Comparison of ENCODE assay signal across 22 cellular contexts in genomic region chr13:34767778-34768177, GRCh38.
"Had no signal": no experiment of that assay in that cellular context is flagged by ENCODE, and none has a peak within 500 bp of the region (broad histone marks: within the 10 kb centered on the region; RNA-seq: fewer than 3 reads in every experiment).

No MANE protein-coding gene starts in this region.

- H3K4me1 Mint-ChIP-seq: activated CD8-positive, alpha-beta memory T cell treated with anti-CD3 and anti-CD28 coated beads, Interleukin-2, amount 10 ng/mL, durations not matched to agents 7 days and 5 days; activated naive CD4-positive, alpha-beta T cell treated with anti-CD3 and anti-CD28 coated beads, Interleukin-2, amount 50 U/mL, for 24 hours had no signal

- H3K4me3 ChIP-seq: ascending aorta, body of pancreas had no signal

- H3K9me3 Mint-ChIP-seq: activated naive CD4-positive, alpha-beta T cell treated with anti-CD3 and anti-CD28 coated beads, Interleukin-2, amount 50 U/mL, for 24 hours; activated T-cell treated with anti-CD3 and anti-CD28 coated beads, Interleukin-2, amount 50 U/mL, for 24 hours; activated T-helper 1 cell treated with anti-CD3 and anti-CD28 coated beads, Interleukin-12 subunit alpha, Interleukin-12 subunit beta, Interleukin-2, Interleukin-4 antibody, amounts not matched to agents 30 ng/mL and 10 ng/mL and 1 ng/mL, durations not matched to agents 14 hours and 24 hours and 36 hours; T-helper 1 cell treated with Interleukin-12 subunit alpha and Interleukin-12 subunit beta and Interleukin-4 antibody, amounts not matched to agents 30 μg/mL and 1 μg/mL, for 36 hours had no signal

- H3K36me3 Mint-ChIP-seq: activated CD8-positive, alpha-beta memory T cell treated with anti-CD3 and anti-CD28 coated beads, Interleukin-2, amount 10 ng/mL, durations not matched to agents 7 days and 5 days; activated naive CD4-positive, alpha-beta T cell treated with anti-CD3 and anti-CD28 coated beads, Interleukin-2, amount 50 U/mL, for 24 hours had no signal

- H3K27ac Mint-ChIP-seq: activated CD8-positive, alpha-beta memory T cell treated with anti-CD3 and anti-CD28 coated beads, Interleukin-2, amount 10 ng/mL, durations not matched to agents 7 days and 5 days; activated naive CD4-positive, alpha-beta T cell treated with anti-CD3 and anti-CD28 coated beads, Interleukin-2, amount 50 U/mL, for 24 hours; activated T-cell treated with anti-CD3 and anti-CD28 coated beads, Interleukin-2, amount 50 U/mL, for 24 hours; activated T-helper 1 cell treated with anti-CD3 and anti-CD28 coated beads, Interleukin-12 subunit alpha, Interleukin-12 subunit beta, Interleukin-2, Interleukin-4 antibody, amounts not matched to agents 30 ng/mL and 10 ng/mL and 1 ng/mL, durations not matched to agents 14 hours and 24 hours and 36 hours; T-helper 1 cell treated with Interleukin-12 subunit alpha and Interleukin-12 subunit beta and Interleukin-4 antibody, amounts not matched to agents 30 μg/mL and 1 μg/mL, for 36 hours had no signal

- H3K27me3 Mint-ChIP-seq: activated CD8-positive, alpha-beta memory T cell treated with anti-CD3 and anti-CD28 coated beads, Interleukin-2, amount 10 ng/mL, durations not matched to agents 7 days and 5 days; activated naive CD4-positive, alpha-beta T cell treated with anti-CD3 and anti-CD28 coated beads, Interleukin-2, amount 50 U/mL, for 24 hours; activated T-cell treated with anti-CD3 and anti-CD28 coated beads, Interleukin-2, amount 50 U/mL, for 24 hours had no signal

- ATAC-seq: activated CD4-positive, CD25-positive, alpha-beta regulatory T cell treated with anti-CD3 and anti-CD28 coated beads, Interleukin-2, amount 50 U/mL, for 24 hours; activated CD8-positive, alpha-beta memory T cell treated with anti-CD3 and anti-CD28 coated beads, Interleukin-2, amount 10 ng/mL, durations not matched to agents 7 days and 5 days; body of pancreas; PC-3 had no signal

- DNase-seq: activated CD4-positive, alpha-beta T cell treated with anti-CD3 and anti-CD28 coated beads for 4 hours; activated CD8-positive, alpha-beta memory T cell treated with anti-CD3 and anti-CD28 coated beads, Interleukin-2, amount 10 ng/mL, durations not matched to agents 7 days and 5 days; activated effector memory CD4-positive, alpha-beta T cell treated with Interleukin-2 at 50 U/mL for 16 hours; activated naive CD4-positive, alpha-beta T cell; activated T-cell treated with anti-CD3 and anti-CD28 coated beads, Interleukin-2, amount 50 U/mL, for 24 hours; body of pancreas; central memory CD4-positive, alpha-beta T cell; MV-4-11; NCI-H1092 treated with DMSO at 0.1 percent for 48 hours; NCI-H1417 treated with DMSO at 0.1 percent for 48 hours; NCI-H1694 treated with DMSO at 0.1 percent for 48 hours; NCI-H2029 treated with DMSO at 0.1 percent for 48 hours; NCI-H345; NCI-H510A; NCI-H526 treated with DMSO at 0.1 percent for 48 hours; PC-3; SHP77 treated with DMSO at 0.1 percent for 48 hours had no signal

- H3K4me3 Mint-ChIP-seq: activated CD8-positive, alpha-beta memory T cell treated with anti-CD3 and anti-CD28 coated beads, Interleukin-2, amount 10 ng/mL, durations not matched to agents 7 days and 5 days; activated naive CD4-positive, alpha-beta T cell treated with anti-CD3 and anti-CD28 coated beads, Interleukin-2, amount 50 U/mL, for 24 hours; activated T-cell treated with anti-CD3 and anti-CD28 coated beads, Interleukin-2, amount 50 U/mL, for 24 hours; activated T-helper 1 cell treated with anti-CD3 and anti-CD28 coated beads, Interleukin-12 subunit alpha, Interleukin-12 subunit beta, Interleukin-2, Interleukin-4 antibody, amounts not matched to agents 30 ng/mL and 10 ng/mL and 1 ng/mL, durations not matched to agents 14 hours and 24 hours and 36 hours; T-helper 1 cell treated with Interleukin-12 subunit alpha and Interleukin-12 subunit beta and Interleukin-4 antibody, amounts not matched to agents 30 μg/mL and 1 μg/mL, for 36 hours had no signal
